12 cellular contexts compared by ENCODE assay signal in genomic region chr12:49451468-49452259, GRCh38.
DNase-seq lines count a peak whose midpoint lies in the region; ATAC-seq, FAIRE-seq and TF ChIP-seq lines count a peak whose summit lies in the region.
"Had no signal": no experiment of that assay in that cellular context is flagged by ENCODE, and none has a peak within 500 bp of the region (broad histone marks: within the 10 kb centered on the region; RNA-seq: fewer than 3 reads in every experiment).

No MANE protein-coding gene starts in this region.

- DNase-seq in activated CD4-positive, alpha-beta T cell treated with anti-CD3 and anti-CD28 coated beads, Interleukin-2, amount 10 ng/mL, durations not matched to agents 7 days and 5 days: no peak
- DNase-seq in activated CD4-positive, alpha-beta T cell treated with anti-CD3 and anti-CD28 coated beads for 48 hours: no peak
- peak; percentile 72 for DNase-seq in GM20000 (ENCODE audit: low spot score)
- no peak for DNase-seq in K562 (ENCODE audit: extremely low read depth in 1 of 4, low spot score in 3 of 4)
- DNase-seq in effector CD8-positive, alpha-beta T cell (lab: John Stamatoyannopoulos, UW): no peak
- no peak for DNase-seq in SW 1271 (lab: John Stamatoyannopoulos, UW)
- no peak for DNase-seq in NCI-H2227 treated with DMSO at 0.1 percent for 48 hours (lab: John Stamatoyannopoulos, UW)
- DNase-seq: cerebellar nuclear complex had no signal

- H3K9me3 ChIP-seq in K562 (replicated peaks; ENCODE audit: control insufficient read depth, insufficient read depth, low read depth, low read length): no peaks in the 10 kb centered on the region
- H3K9me3 ChIP-seq: neutrophil, thoracic aorta had no signal

- no peak overlapping the region for H3K4me3 ChIP-seq in K562
- H3K4me3 ChIP-seq: thoracic aorta had no signal

- no peak overlapping the region for H3K27ac ChIP-seq in K562 (ENCODE audit: extremely low read depth, low read depth, low read length)
- H3K27ac ChIP-seq: neutrophil, thoracic aorta had no signal

- TF ChIP-seq CTCF in GM20000 (IDR thresholded peaks at IDR 0.05; ENCODE audit: extremely low read depth, missing control alignments) (no peak), K562 (IDR thresholded peaks at IDR 0.05 in 2 of 3, conservative IDR thresholded peaks at IDR 0.05 in 1 of 3; ENCODE audit: insufficient read depth in 2 of 3, low read depth in 1 of 3, low read length in 3 of 3) (no peak)

- 61% methylated on average over 3 of the region's 3 CpGs for WGBS in K562 (ENCODE audit: insufficient coverage, low coverage, missing lambda C conversion rate)

- H3K36me3 Mint-ChIP-seq in activated CD4-positive, alpha-beta T cell treated with anti-CD3 and anti-CD28 coated beads, Interleukin-2, amount 10 ng/mL, durations not matched to agents 7 days and 5 days (ENCODE audit: low read depth): peaks cover 4% of the 10 kb centered on the region

- intact Hi-C loops in K562 (cut with micrococcal nuclease): no loop called here

- H3K4me3 Mint-ChIP-seq in activated CD4-positive, alpha-beta T cell treated with anti-CD3 and anti-CD28 coated beads, Interleukin-2, amount 10 ng/mL, durations not matched to agents 7 days and 5 days: no peak overlapping the region

- no peak overlapping the region for H3K9ac ChIP-seq in K562 (ENCODE audit: insufficient read depth in 1 of 2, low read depth in 2 of 2, low read length in 2 of 2)

- peaks cover 0 to 3% of the 10 kb centered on the region in 2 experiments; a peak in 1 of 5 replicates for H3K4me1 ChIP-seq in K562 (replicated peaks in 1 of 2; ENCODE audit: control insufficient read depth in 2 of 2, insufficient read depth in 2 of 2, low read length in 2 of 2)

- ATAC-seq in HG03103 (IDR thresholded peaks at IDR 0.05; ENCODE audit: low read depth, unreplicated experiment) (peak; percentile 73), K562 (no peak)

- CTCF ChIA-PET in activated CD4-positive, alpha-beta T cell treated with anti-CD3 and anti-CD28 coated beads, Interleukin-2, amount 10 ng/mL, durations not matched to agents 7 days and 5 days (lab: Charles Lee): interaction anchor here (0.6 to 1.6 kb wide), 2 partner anchors 17 to 75 kb away, joined by 3 to 4 read pairs; no protein-coding TSS in a partner anchor
- CTCF ChIA-PET in K562 (lab: Yijun Ruan, JAX; ENCODE audit: low intra/inter-chr PET ratio): no interaction called here

- no peaks in the 10 kb centered on the region for H3K9me1 ChIP-seq in K562 (ENCODE audit: control insufficient read depth, insufficient read depth, low read length)

- no peak overlapping the region for H2AFZ ChIP-seq in K562 (ENCODE audit: low read depth, low read length)

- TF ChIP-seq RAD21 in K562 (CRISPR knock-in tag; conservative IDR thresholded peaks at IDR 0.05 in 1 of 2, IDR thresholded peaks at IDR 0.05 in 1 of 2): no peak

- H3K79me2 ChIP-seq in K562 (ENCODE audit: control insufficient read depth, insufficient read depth, low read length): peaks cover 2% of the 10 kb centered on the region; the same call in 1 of the 3 replicates

- H3K4me2 ChIP-seq in K562 (ENCODE audit: insufficient read depth, low read length): no peak overlapping the region

- peak overlapping the region; percentile 73 for H3K27ac Mint-ChIP-seq in activated CD4-positive, alpha-beta T cell treated with anti-CD3 and anti-CD28 coated beads, Interleukin-2, amount 10 ng/mL, durations not matched to agents 7 days and 5 days

- no peaks in the 10 kb centered on the region; the same call in 2 of the 3 replicates for H3K36me3 ChIP-seq in K562 (ENCODE audit: control insufficient read depth, insufficient read depth, low read length)
- H3K36me3 ChIP-seq: neutrophil, thoracic aorta had no signal

- H4K20me1 ChIP-seq in K562 (replicated peaks; ENCODE audit: control insufficient read depth, insufficient read depth, low read length): 0 out of 2 replicates have a peak, but pooled peaks cover 5% of the 10 kb centered on the region

- peaks cover 3% of the 10 kb centered on the region for H3K9me3 Mint-ChIP-seq in activated CD4-positive, alpha-beta T cell treated with anti-CD3 and anti-CD28 coated beads, Interleukin-2, amount 10 ng/mL, durations not matched to agents 7 days and 5 days

- in situ Hi-C loops in K562 (cut with MboI): no loop called here

- POLR2A ChIA-PET in activated CD4-positive, alpha-beta T cell treated with anti-CD3 and anti-CD28 coated beads, Interleukin-2, amount 10 ng/mL, durations not matched to agents 7 days and 5 days (lab: Charles Lee): interaction anchor here (0.8 kb wide), 1 partner anchor 85 kb away, joined by 3 read pairs; no protein-coding TSS in a partner anchor
- POLR2A ChIA-PET in K562 (lab: Yijun Ruan, JAX): interaction anchor here (0.9 kb wide), 1 partner anchor 12 kb away, joined by 6 read pairs; no protein-coding TSS in a partner anchor

- TF ChIP-seq EP300 in K562 (IDR thresholded peaks at IDR 0.05; ENCODE audit: low read length): no peak

- H3K4me1 Mint-ChIP-seq in activated CD4-positive, alpha-beta T cell treated with anti-CD3 and anti-CD28 coated beads, Interleukin-2, amount 10 ng/mL, durations not matched to agents 7 days and 5 days: peaks cover 13% of the 10 kb centered on the region

- H3K27me3 ChIP-seq in K562 (ENCODE audit: control insufficient read depth in 2 of 2, insufficient read depth in 2 of 2, low read length in 2 of 2): no peaks in the 10 kb centered on the region
- H3K27me3 ChIP-seq: neutrophil had no signal

- no TSS peak for BruUV-seq in K562 (replicated peaks; lab: Mats Ljungman, UMichigan)

- FAIRE-seq in K562 (lab: Jason Lieb, UNC): peak; percentile 59
- FAIRE-seq: islet of Langerhans had no signal

- no peaks in the 10 kb centered on the region for H3K27me3 Mint-ChIP-seq in activated CD4-positive, alpha-beta T cell treated with anti-CD3 and anti-CD28 coated beads, Interleukin-2, amount 10 ng/mL, durations not matched to agents 7 days and 5 days

- no peak for TF ChIP-seq POLR2A in K562 (conservative IDR thresholded peaks at IDR 0.05)

TF ChIP-seq in K562, 482 proteins besides CTCF, POLR2A, EP300 and RAD21:
- TF ChIP-seq ZNF717 (CRISPR knock-in tag; IDR thresholded peaks at IDR 0.05) (no peak), ZNF121 (CRISPR knock-in tag; conservative IDR thresholded peaks at IDR 0.05) (peak; percentile 45; the same call in 1 of the 2 replicates)
